ENCODE assay signal across 9 cellular contexts in genomic region chr4:38489924-38490639, GRCh38.
DNase-seq lines count a peak whose midpoint lies in the region; ATAC-seq and TF ChIP-seq lines count a peak whose summit lies in the region.
"Had no signal": no experiment of that assay in that cellular context is flagged by ENCODE, and none has a peak within 500 bp of the region (broad histone marks: within the 10 kb centered on the region; RNA-seq: fewer than 3 reads in every experiment).

No MANE protein-coding gene starts in this region.

- peak overlapping the region; percentile 28 for H3K27ac ChIP-seq in suprapubic skin

- peaks cover 13% of the 10 kb centered on the region for H3K4me1 ChIP-seq in suprapubic skin

- no peak for TF ChIP-seq POLR2A in suprapubic skin (IDR thresholded peaks at IDR 0.05)

- H3K36me3 Mint-ChIP-seq in activated naive CD4-positive, alpha-beta T cell treated with anti-CD3 and anti-CD28 coated beads, Interleukin-2, amount 10 ng/mL, durations not matched to agents 7 days and 5 days: no peaks in the 10 kb centered on the region

- H3K27ac Mint-ChIP-seq in activated naive CD4-positive, alpha-beta T cell treated with anti-CD3 and anti-CD28 coated beads, Interleukin-2, amount 10 ng/mL, durations not matched to agents 7 days and 5 days: peak overlapping the region; percentile 89

- ATAC-seq in left lobe of liver: peak; percentile 19
- no peak for ATAC-seq in HG03097 (IDR thresholded peaks at IDR 0.05; ENCODE audit: low FRiP score, unreplicated experiment)
- no peak for ATAC-seq in GM18520 (IDR thresholded peaks at IDR 0.05; ENCODE audit: unreplicated experiment)

- DNase-seq in activated naive CD4-positive, alpha-beta T cell treated with anti-CD3 and anti-CD28 coated beads, Interleukin-2, amount 10 ng/mL, durations not matched to agents 7 days and 5 days: peak; percentile 27
- DNase-seq in activated naive CD4-positive, alpha-beta T cell treated with Interleukin-2 at 50 U/mL for 16 hours: no peak
- DNase-seq in central memory CD4-positive, alpha-beta T cell: peak; percentile 30
- DNase-seq in left lobe of liver (ENCODE audit: low spot score) (no peak), suprapubic skin (ENCODE audit: low spot score in 2 of 2) (no peak), SIG-M5 treated with dmso at 0.1 percent for 504 hours (lab: John Stamatoyannopoulos, UW; ENCODE audit: unreplicated experiment) (no peak)
- DNase-seq: NCI-H1417 had no signal

- CTCF ChIA-PET in activated naive CD4-positive, alpha-beta T cell treated with anti-CD3 and anti-CD28 coated beads, Interleukin-2, amount 10 ng/mL, durations not matched to agents 7 days and 5 days (lab: Charles Lee): no interaction called here

- H3K4me1 Mint-ChIP-seq in activated naive CD4-positive, alpha-beta T cell treated with anti-CD3 and anti-CD28 coated beads, Interleukin-2, amount 10 ng/mL, durations not matched to agents 7 days and 5 days: peaks cover 37% of the 10 kb centered on the region

- no peaks in the 10 kb centered on the region for H3K9me3 ChIP-seq in suprapubic skin

- H3K9me3 Mint-ChIP-seq in activated naive CD4-positive, alpha-beta T cell treated with anti-CD3 and anti-CD28 coated beads, Interleukin-2, amount 10 ng/mL, durations not matched to agents 7 days and 5 days: no peaks in the 10 kb centered on the region

- H3K4me3 ChIP-seq in suprapubic skin: no peak overlapping the region

- no peak for TF ChIP-seq EP300 in suprapubic skin (IDR thresholded peaks at IDR 0.05)

- no peaks in the 10 kb centered on the region for H3K36me3 ChIP-seq in suprapubic skin

- H3K4me3 Mint-ChIP-seq in activated naive CD4-positive, alpha-beta T cell treated with anti-CD3 and anti-CD28 coated beads, Interleukin-2, amount 10 ng/mL, durations not matched to agents 7 days and 5 days: peak overlapping the region; percentile 8

- 44% methylated on average over 7 of the region's 7 CpGs for WGBS in suprapubic skin

- peaks cover 4% of the 10 kb centered on the region for H3K27me3 Mint-ChIP-seq in activated naive CD4-positive, alpha-beta T cell treated with anti-CD3 and anti-CD28 coated beads, Interleukin-2, amount 10 ng/mL, durations not matched to agents 7 days and 5 days

- no peak for TF ChIP-seq CTCF in suprapubic skin (IDR thresholded peaks at IDR 0.05)

- H3K27me3 ChIP-seq in suprapubic skin: no peaks in the 10 kb centered on the region

Comparison
In these comparisons a context has a peak if more than half of its experiments do, and no peak if none do; other contexts are left out.
1. DNase-seq: peak in activated naive CD4-positive, alpha-beta T cell treated with anti-CD3 and anti-CD28 coated beads, Interleukin-2, amount 10 ng/mL, durations not matched to agents 7 days and 5 days (single experiment) and central memory CD4-positive, alpha-beta T cell (single experiment); none in activated naive CD4-positive, alpha-beta T cell treated with Interleukin-2 at 50 U/mL for 16 hours (single experiment), left lobe of liver (single experiment), suprapubic skin (0 of 2) and SIG-M5 treated with dmso at 0.1 percent for 504 hours (single experiment).